ENCODE assay signal across 18 cellular contexts in genomic region chr6:94300424-94301144, GRCh38.
"Had no signal": no experiment of that assay in that cellular context is flagged by ENCODE, and none has a peak within 500 bp of the region (broad histone marks: within the 10 kb centered on the region; RNA-seq: fewer than 3 reads in every experiment).

No MANE protein-coding gene starts in this region.

- ATAC-seq: left colon; natural killer cell treated with Interleukin-12 subunit alpha and Interleukin-12 subunit beta and Interleukin-15 and Interleukin-18, amount 100 ng/mL, for 72 hours had no signal

- H3K36me3 ChIP-seq: transverse colon had no signal

- H3K9me3 ChIP-seq: transverse colon had no signal

- H3K27me3 ChIP-seq: transverse colon had no signal

- DNase-seq: activated CD4-positive, alpha-beta T cell treated with anti-CD3 and anti-CD28 coated beads for 1 hour; activated CD4-positive, alpha-beta T cell treated with anti-CD3 and anti-CD28 coated beads, Interleukin-2, amount 50 U/mL, for 48 hours; activated naive CD4-positive, alpha-beta T cell treated with anti-CD3 and anti-CD28 coated beads for 36 hours; activated T-cell treated with anti-CD3 and anti-CD28 coated beads, Interleukin-2, amount 50 U/mL, for 1 hour; cortex of kidney; effector CD4-positive, alpha-beta T cell; foreskin fibroblast; left colon; mammary epithelial cell; nucleus accumbens; posterior cingulate gyrus; small intestine; stimulated activated CD4-positive, alpha-beta T cell treated with anti-CD3 and anti-CD28 coated beads, Interleukin-4, amount 100 ng/mL, for 4 hours; stimulated activated CD8-positive, alpha-beta memory T cell treated with anti-CD3 and anti-CD28 coated beads, Interleukin-4, amount 100 ng/mL, for 48 hours; stimulated activated naive CD4-positive, alpha-beta T cell treated with Interleukin-2 at 50 U/mL for 16 hours; transverse colon had no signal

- H3K4me3 ChIP-seq: transverse colon had no signal

- H3K27ac ChIP-seq: transverse colon, VCaP had no signal

- H3K4me1 ChIP-seq: transverse colon had no signal
